In genomic region chr2:239278361-239278760, GRCh38 we compare ENCODE assay signal across 22 cellular contexts.
A peak's percentile ranks its signal among the peaks of the same experiment; 100 is the strongest.
DNase-seq lines count a peak whose midpoint lies in the region; TF ChIP-seq lines count a peak whose summit lies in the region.
"Had no signal": no experiment of that assay in that cellular context is flagged by ENCODE, and none has a peak within 500 bp of the region (broad histone marks: within the 10 kb centered on the region; RNA-seq: fewer than 3 reads in every experiment).

No MANE protein-coding gene starts in this region.

- H3K27me3 Mint-ChIP-seq in activated CD4-positive, alpha-beta T cell treated with anti-CD3 and anti-CD28 coated beads, Interleukin-2, amount 10 ng/mL, durations not matched to agents 7 days and 5 days: no peaks in the 10 kb centered on the region
- peaks cover 19% of the 10 kb centered on the region for H3K27me3 Mint-ChIP-seq in glutamatergic neuron (ENCODE audit: unreplicated experiment)
- H3K27me3 Mint-ChIP-seq: central memory CD8-positive, alpha-beta T cell; progenitor cell of endocrine pancreas had no signal

- H3K27ac ChIP-seq in PC-9 (peak overlapping the region; percentile 76; the same call in 1 of the 2 replicates), skeletal muscle tissue (ENCODE audit: low read depth, low read length) (peak overlapping the region; percentile 89)
- H3K27ac ChIP-seq: HL-60 had no signal

- peak overlapping the region; percentile 38 for H3K27ac Mint-ChIP-seq in activated CD4-positive, alpha-beta T cell treated with anti-CD3 and anti-CD28 coated beads, Interleukin-2, amount 10 ng/mL, durations not matched to agents 7 days and 5 days
- H3K27ac Mint-ChIP-seq in glutamatergic neuron (ENCODE audit: unreplicated experiment): no peak overlapping the region

- H4K20me1 ChIP-seq in PC-9 (ENCODE audit: insufficient read depth): no peaks in the 10 kb centered on the region

- TF ChIP-seq CTCF in PC-9 (conservative IDR thresholded peaks at IDR 0.05): no peak
- TF ChIP-seq CTCF in glutamatergic neuron (IDR thresholded peaks at IDR 0.05; ENCODE audit: partially characterized antibody, unreplicated experiment): no peak

- DNase-seq in activated CD4-positive, alpha-beta T cell treated with anti-CD3 and anti-CD28 coated beads, Interleukin-2, amount 10 ng/mL, durations not matched to agents 7 days and 5 days: no peak
- no peak for DNase-seq in activated CD4-positive, alpha-beta T cell treated with anti-CD3 and anti-CD28 coated beads, Interleukin-2, amount 50 U/mL, for 48 hours
- no peak for DNase-seq in PC-9
- peak; percentile 21 for DNase-seq in glutamatergic neuron
- no peak for DNase-seq in NCI-H187 treated with DMSO at 0.1 percent for 48 hours (lab: John Stamatoyannopoulos, UW)
- DNase-seq in H4 (ENCODE audit: low spot score): no peak
- no peak for DNase-seq in mucosa of gallbladder (ENCODE audit: low spot score)
- DNase-seq: activated naive CD4-positive, alpha-beta T cell treated with Interleukin-2 at 50 U/mL for 16 hours; activated T-cell treated with anti-CD3 and anti-CD28 coated beads for 4 hours; NCI-H146; NCI-H526 treated with DMSO at 0.1 percent for 48 hours; small intestine; stimulated activated CD4-positive, alpha-beta T cell treated with anti-CD3 and anti-CD28 coated beads, Interleukin-4, amount 100 ng/mL, for 1 hour had no signal

- H3K9me3 ChIP-seq in PC-9 (ENCODE audit: insufficient read depth, low read depth) (no peaks in the 10 kb centered on the region), skeletal muscle tissue (ENCODE audit: control insufficient read depth in 3 of 3, low read length in 3 of 3) (no peaks in the 10 kb centered on the region)
- H3K9me3 ChIP-seq: BE2C, gastroesophageal sphincter, MG63 had no signal

- H3K4me1 Mint-ChIP-seq in activated CD4-positive, alpha-beta T cell treated with anti-CD3 and anti-CD28 coated beads, Interleukin-2, amount 10 ng/mL, durations not matched to agents 7 days and 5 days: peaks cover 48% of the 10 kb centered on the region
- H3K4me1 Mint-ChIP-seq in glutamatergic neuron (ENCODE audit: low read depth, unreplicated experiment): peaks cover 52% of the 10 kb centered on the region

- H3K4me3 Mint-ChIP-seq in activated CD4-positive, alpha-beta T cell treated with anti-CD3 and anti-CD28 coated beads, Interleukin-2, amount 10 ng/mL, durations not matched to agents 7 days and 5 days: no peak overlapping the region
- peak overlapping the region; percentile 80 for H3K4me3 Mint-ChIP-seq in glutamatergic neuron (ENCODE audit: unreplicated experiment)
- H3K4me3 Mint-ChIP-seq: IgD-negative memory B cell had no signal

- no peak overlapping the region for H2AFZ ChIP-seq in PC-9

- H3K4me3 ChIP-seq in PC-9 (no peak overlapping the region), skeletal muscle tissue (ENCODE audit: low read length in 3 of 3) (no peak overlapping the region)
- H3K4me3 ChIP-seq: dorsolateral prefrontal cortex, gastroesophageal sphincter, MG63 had no signal

- H3K27me3 ChIP-seq in PC-9 (ENCODE audit: insufficient read depth, low read depth): no peaks in the 10 kb centered on the region
- H3K27me3 ChIP-seq in skeletal muscle tissue (ENCODE audit: control insufficient read depth in 3 of 3, insufficient read depth in 3 of 3, low read length in 3 of 3): no peaks in the 10 kb centered on the region
- H3K27me3 ChIP-seq: BE2C, dorsolateral prefrontal cortex, gastroesophageal sphincter, MG63 had no signal

- H3K36me3 Mint-ChIP-seq in activated CD4-positive, alpha-beta T cell treated with anti-CD3 and anti-CD28 coated beads, Interleukin-2, amount 10 ng/mL, durations not matched to agents 7 days and 5 days (ENCODE audit: low read depth): peaks cover 4% of the 10 kb centered on the region
- no peaks in the 10 kb centered on the region for H3K36me3 Mint-ChIP-seq in glutamatergic neuron (ENCODE audit: unreplicated experiment)
- H3K36me3 Mint-ChIP-seq: IgD-negative memory B cell had no signal

- H3K4me1 ChIP-seq in PC-9 (replicated peaks; ENCODE audit: insufficient read depth) (peaks cover 50% of the 10 kb centered on the region), skeletal muscle tissue (ENCODE audit: control insufficient read depth in 3 of 3, insufficient read depth in 3 of 3, low read length in 3 of 3) (peaks cover 63 to 91% (median 79%) of the 10 kb centered on the region in 3 donors)

- peak overlapping the region; percentile 8 to 54 (median 12) for H3K9ac ChIP-seq in skeletal muscle tissue (ENCODE audit: low read depth in 1 of 3, low read length in 3 of 3)

- CTCF ChIA-PET in activated CD4-positive, alpha-beta T cell treated with anti-CD3 and anti-CD28 coated beads, Interleukin-2, amount 10 ng/mL, durations not matched to agents 7 days and 5 days (lab: Charles Lee): interaction anchor here (1.4 to 2.1 kb wide), 2 partner anchors 10 to 11 kb away, joined by 3 to 6 read pairs; no protein-coding TSS in a partner anchor
- CTCF ChIA-PET in PC-9 (lab: Charles Lee): no interaction called here

- H3F3A ChIP-seq in PC-9 (ENCODE audit: insufficient read depth, low read depth): peaks cover 32% of the 10 kb centered on the region

- no peaks in the 10 kb centered on the region for H3K9me3 Mint-ChIP-seq in activated CD4-positive, alpha-beta T cell treated with anti-CD3 and anti-CD28 coated beads, Interleukin-2, amount 10 ng/mL, durations not matched to agents 7 days and 5 days
- peaks cover 26% of the 10 kb centered on the region for H3K9me3 Mint-ChIP-seq in glutamatergic neuron (ENCODE audit: unreplicated experiment)
- H3K9me3 Mint-ChIP-seq: central memory CD8-positive, alpha-beta T cell; IgD-negative memory B cell had no signal

- H3K36me3 ChIP-seq in PC-9 (ENCODE audit: low read depth) (no peaks in the 10 kb centered on the region), skeletal muscle tissue (ENCODE audit: control insufficient read depth in 3 of 3, insufficient read depth in 3 of 3, low read length in 3 of 3) (peaks cover 0 to 4% (median 0%) of the 10 kb centered on the region in 3 donors)
- H3K36me3 ChIP-seq: BE2C, gastroesophageal sphincter, MG63 had no signal

- BruUV-seq in PC-9 (replicated peaks; lab: Mats Ljungman, UMichigan): no TSS peak

- POLR2A ChIA-PET in activated CD4-positive, alpha-beta T cell treated with anti-CD3 and anti-CD28 coated beads, Interleukin-2, amount 10 ng/mL, durations not matched to agents 7 days and 5 days (lab: Charles Lee): no interaction called here
- POLR2A ChIA-PET in PC-9 (lab: Charles Lee; ENCODE audit: unreplicated experiment): no interaction called here

- no peaks in the 10 kb centered on the region for H3K9me2 ChIP-seq in PC-9 (ENCODE audit: insufficient read depth)

- peaks cover 44% of the 10 kb centered on the region for H3K79me2 ChIP-seq in PC-9 (ENCODE audit: low read depth)

- intact Hi-C loops in PC-9 (cut with micrococcal nuclease; ENCODE audit: unreplicated experiment): loop anchor here (5.0 kb wide), 1 partner anchor 991 kb away; the partner anchor contains the start of gene PER2

- H3K4me2 ChIP-seq in PC-9: peak overlapping the region; percentile 21; the same call in 1 of the 2 replicates
